ENCODE assay signal across 3 cellular contexts in genomic region chr5:13984888-13985287, GRCh38. TPM values are rescaled to one million over a fixed set of nuclear protein-coding genes. Genes with fewer than 3 reads are reported as not detected.
"Had no signal": no experiment of that assay in that cellular context is flagged by ENCODE, and none has a peak within 500 bp of the region (broad histone marks: within the 10 kb centered on the region; RNA-seq: fewer than 3 reads in every experiment).

No MANE protein-coding gene starts in this region.

RNA-seq across cellular contexts. Expression of gene DNAH5, which starts 40.4 kb away (rescaled TPM):
- total RNA-seq: naive thymus-derived CD8-positive, alpha-beta T cell; natural killer cell; natural killer cell treated with Interleukin-12 subunit alpha and Interleukin-12 subunit beta and Interleukin-15 and Interleukin-18, amount 100 ng/mL, for 72 hours had no signal
- polyA plus RNA-seq: naive thymus-derived CD8-positive, alpha-beta T cell had no signal
